1 cellular context compared by ENCODE assay signal in the genomic region with DNA sequence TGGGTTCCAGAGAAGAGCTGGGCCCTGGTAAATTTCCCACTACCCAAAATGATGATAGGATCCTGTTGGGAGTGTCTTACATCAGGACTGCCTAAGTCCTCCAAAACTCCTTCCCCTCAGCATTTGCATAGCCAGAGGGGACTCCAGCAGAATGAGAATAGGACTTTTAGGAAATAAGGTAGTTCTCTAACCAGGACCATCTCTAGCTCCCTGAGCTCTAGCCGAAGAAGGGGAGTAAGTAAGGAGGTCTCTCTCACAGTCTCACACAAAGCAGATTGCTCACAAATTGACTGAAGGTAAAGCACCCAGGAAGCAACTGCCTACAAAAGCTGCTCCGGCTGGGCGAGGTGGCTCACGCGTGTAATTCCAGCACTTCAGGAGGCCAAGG.
TF ChIP-seq lines count a peak whose summit lies in the region.

No MANE protein-coding gene starts in this region.

TF ChIP-seq in K562, 482 proteins besides CTCF, POLR2A, EP300 and RAD21:
- TF ChIP-seq ELF4 (CRISPR knock-in tag; IDR thresholded peaks at IDR 0.05) = no peak
- TF ChIP-seq, protein P1, sequence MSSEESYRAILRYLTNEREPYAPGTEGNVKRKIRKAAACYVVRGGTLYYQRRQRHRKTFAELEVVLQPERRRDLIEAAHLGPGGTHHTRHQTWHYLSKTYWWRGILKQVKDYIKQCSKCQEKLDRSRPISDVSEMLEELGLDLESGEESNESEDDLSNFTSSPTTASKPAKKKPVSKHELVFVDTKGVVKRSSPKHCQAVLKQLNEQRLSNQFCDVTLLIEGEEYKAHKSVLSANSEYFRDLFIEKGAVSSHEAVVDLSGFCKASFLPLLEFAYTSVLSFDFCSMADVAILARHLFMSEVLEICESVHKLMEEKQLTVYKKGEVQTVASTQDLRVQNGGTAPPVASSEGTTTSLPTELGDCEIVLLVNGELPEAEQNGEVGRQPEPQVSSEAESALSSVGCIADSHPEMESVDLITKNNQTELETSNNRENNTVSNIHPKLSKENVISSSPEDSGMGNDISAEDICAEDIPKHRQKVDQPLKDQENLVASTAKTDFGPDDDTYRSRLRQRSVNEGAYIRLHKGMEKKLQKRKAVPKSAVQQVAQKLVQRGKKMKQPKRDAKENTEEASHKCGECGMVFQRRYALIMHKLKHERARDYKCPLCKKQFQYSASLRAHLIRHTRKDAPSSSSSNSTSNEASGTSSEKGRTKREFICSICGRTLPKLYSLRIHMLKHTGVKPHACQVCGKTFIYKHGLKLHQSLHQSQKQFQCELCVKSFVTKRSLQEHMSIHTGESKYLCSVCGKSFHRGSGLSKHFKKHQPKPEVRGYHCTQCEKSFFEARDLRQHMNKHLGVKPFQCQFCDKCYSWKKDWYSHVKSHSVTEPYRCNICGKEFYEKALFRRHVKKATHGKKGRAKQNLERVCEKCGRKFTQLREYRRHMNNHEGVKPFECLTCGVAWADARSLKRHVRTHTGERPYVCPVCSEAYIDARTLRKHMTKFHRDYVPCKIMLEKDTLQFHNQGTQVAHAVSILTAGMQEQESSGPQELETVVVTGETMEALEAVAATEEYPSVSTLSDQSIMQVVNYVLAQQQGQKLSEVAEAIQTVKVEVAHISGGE (CRISPR knock-in tag; IDR thresholded peaks at IDR 0.05) = 0 out of 6 replicates have a peak, but pooled peaks of 1 of the 3 experiments have one; percentile 6
TF ChIP-seq in K562: peak in this region for 1.
